1 cellular context compared by ENCODE assay signal in genomic region chr11:131762346-131763110, GRCh38.
TF ChIP-seq lines count a peak whose summit lies in the region.

No MANE protein-coding gene starts in this region.

TF ChIP-seq in IMR-90, 13 proteins besides CTCF, POLR2A, EP300 and RAD21 (continued from another document):
- no peak for TF ChIP-seq NFE2L2 (IDR thresholded peaks at IDR 0.05; ENCODE audit: low read depth, low read length)
- no peak for TF ChIP-seq RCOR1 (IDR thresholded peaks at IDR 0.05; ENCODE audit: insufficient replicate concordance, low read length)
- no peak for TF ChIP-seq MXI1 (IDR thresholded peaks at IDR 0.05; ENCODE audit: borderline replicate concordance, low read depth, low read length)
- TF ChIP-seq USF2 (IDR thresholded peaks at IDR 0.05; ENCODE audit: low read depth, low read length), result no peak
- no peak for TF ChIP-seq ELK1 (IDR thresholded peaks at IDR 0.05; ENCODE audit: borderline replicate concordance, low read depth, low read length)
- TF ChIP-seq MAZ (IDR thresholded peaks at IDR 0.05; ENCODE audit: borderline replicate concordance, low read depth, low read length), result no peak
- no peak for TF ChIP-seq BHLHE40 (IDR thresholded peaks at IDR 0.05; ENCODE audit: low read depth, low read length)
- TF ChIP-seq RFX5 (IDR thresholded peaks at IDR 0.05; ENCODE audit: low read depth, low read length), result no peak
- no peak for TF ChIP-seq MAFK (IDR thresholded peaks at IDR 0.05; ENCODE audit: low read depth, low read length)
- no peak for TF ChIP-seq FOS (IDR thresholded peaks at IDR 0.05; ENCODE audit: low read depth, low read length)
- TF ChIP-seq CHD1 (IDR thresholded peaks at IDR 0.05; ENCODE audit: low read depth, low read length), result no peak
TF ChIP-seq in IMR-90: peak in this region for 0.
